22 cellular contexts compared by ENCODE assay signal in genomic region chr21:17660862-17661261, GRCh38. TPM values are rescaled to one million over a fixed set of nuclear protein-coding genes. Genes with fewer than 3 reads are reported as not detected.
DNase-seq lines count a peak whose midpoint lies in the region; ATAC-seq and TF ChIP-seq lines count a peak whose summit lies in the region.
"Had no signal": no experiment of that assay in that cellular context is flagged by ENCODE, and none has a peak within 500 bp of the region (broad histone marks: within the 10 kb centered on the region; RNA-seq: fewer than 3 reads in every experiment).

No MANE protein-coding gene starts in this region.

- no peak overlapping the region for H3K9ac ChIP-seq in neural progenitor cell

- no peak overlapping the region for H3K4me2 ChIP-seq in neural progenitor cell

- H3K36me3 ChIP-seq in body of pancreas (replicated peaks in 1 of 2; ENCODE audit: insufficient read depth in 1 of 2, low read depth in 2 of 2) = no peaks in the 10 kb centered on the region
- H3K36me3 ChIP-seq in upper lobe of right lung = no peaks in the 10 kb centered on the region
- H3K36me3 ChIP-seq in neural progenitor cell = no peaks in the 10 kb centered on the region
- H3K36me3 ChIP-seq: adrenal gland, spleen, stomach had no signal

- WGBS in body of pancreas, 2 donors = 49 to 65% methylated on average over 6 of the region's 6 CpGs

- TF ChIP-seq CTCF in body of pancreas (IDR thresholded peaks at IDR 0.05) (no peak), upper lobe of right lung (IDR thresholded peaks at IDR 0.05) (no peak), neural progenitor cell (IDR thresholded peaks at IDR 0.05) (no peak)

- no peaks in the 10 kb centered on the region for H3F3A ChIP-seq in neural progenitor cell (ENCODE audit: low read depth)

- no peak overlapping the region for H3K27ac Mint-ChIP-seq in neural progenitor cell
- H3K27ac Mint-ChIP-seq: activated B cell treated with CpG ODN at 0.5 μM for 24 hours; activated CD4-positive, alpha-beta memory T cell treated with anti-CD3 and anti-CD28 coated beads for 36 hours; nephron progenitor cell had no signal

- no peak overlapping the region for H2AFZ ChIP-seq in neural progenitor cell (replicated peaks)

- peak; percentile 30 for DNase-seq in NCI-H187 (lab: John Stamatoyannopoulos, UW)
- DNase-seq in NCI-H187 treated with DMSO at 0.1 percent for 48 hours (lab: John Stamatoyannopoulos, UW) = no peak
- DNase-seq in body of pancreas = peak; percentile 16 to 60 (median 46)
- peak; percentile 8 for DNase-seq in middle frontal gyrus (ENCODE audit: extremely low spot score, low spot score)
- no peak for DNase-seq in upper lobe of right lung
- no peak for DNase-seq in A172 (ENCODE audit: low spot score)
- DNase-seq in neural progenitor cell (ENCODE audit: low spot score) = no peak
- DNase-seq in posterior vena cava (ENCODE audit: low spot score) = no peak
- DNase-seq: 8988T; activated B cell treated with CpG ODN at 0.5 μM for 24 hours; activated CD4-positive, alpha-beta memory T cell treated with anti-CD3 and anti-CD28 coated beads for 36 hours; activated gamma-delta T cell treated with Interleukin-2 at 50 U/mL for 16 hours; activated T-cell treated with anti-CD3 and anti-CD28 coated beads for 4 hours; central memory CD4-positive, alpha-beta T cell; foreskin fibroblast; nephron progenitor cell; spleen; stimulated activated CD4-positive, alpha-beta T cell treated with anti-CD3 and anti-CD28 coated beads, Interleukin-4, amount 100 ng/mL, for 4 hours; stomach had no signal

- H3K36me3 Mint-ChIP-seq in neural progenitor cell = no peaks in the 10 kb centered on the region
- H3K36me3 Mint-ChIP-seq: activated CD4-positive, alpha-beta memory T cell treated with anti-CD3 and anti-CD28 coated beads for 36 hours had no signal

- no peaks in the 10 kb centered on the region for H3K79me2 ChIP-seq in neural progenitor cell (ENCODE audit: low read depth)

- TF ChIP-seq POLR2A in body of pancreas (IDR thresholded peaks at IDR 0.05) = no peak

- H3K27ac ChIP-seq in body of pancreas = no peak overlapping the region
- peak overlapping the region; percentile 20 for H3K27ac ChIP-seq in upper lobe of right lung
- no peak overlapping the region for H3K27ac ChIP-seq in neural progenitor cell
- H3K27ac ChIP-seq: adrenal gland, SK-N-MC, spleen, stomach had no signal

- peaks cover 16% of the 10 kb centered on the region for H3K4me1 Mint-ChIP-seq in neural progenitor cell
- H3K4me1 Mint-ChIP-seq: activated B cell treated with CpG ODN at 0.5 μM for 24 hours had no signal

- H3K27me3 ChIP-seq in body of pancreas (no peaks in the 10 kb centered on the region), upper lobe of right lung (no peaks in the 10 kb centered on the region), neural progenitor cell (no peaks in the 10 kb centered on the region)
- H3K27me3 ChIP-seq: adrenal gland had no signal

- H4K20me1 ChIP-seq in neural progenitor cell (ENCODE audit: low read depth) = no peaks in the 10 kb centered on the region

- H3K4me1 ChIP-seq in body of pancreas = no peaks in the 10 kb centered on the region
- no peaks in the 10 kb centered on the region for H3K4me1 ChIP-seq in upper lobe of right lung
- no peaks in the 10 kb centered on the region for H3K4me1 ChIP-seq in neural progenitor cell
- H3K4me1 ChIP-seq: adrenal gland, spleen, stomach had no signal

- intact Hi-C loops in body of pancreas (cut with DNase I) (no loop called here), upper lobe of right lung (cut with DNase I) (no loop called here), posterior vena cava (cut with DNase I) (no loop called here)

- H3K4me3 Mint-ChIP-seq in neural progenitor cell = no peak overlapping the region
- H3K4me3 Mint-ChIP-seq: activated B cell treated with CpG ODN at 0.5 μM for 24 hours; activated CD4-positive, alpha-beta memory T cell treated with anti-CD3 and anti-CD28 coated beads for 36 hours; nephron progenitor cell had no signal

- H3K9me3 Mint-ChIP-seq in neural progenitor cell = peaks cover 3% of the 10 kb centered on the region
- H3K9me3 Mint-ChIP-seq: activated B cell treated with CpG ODN at 0.5 μM for 24 hours; activated CD4-positive, alpha-beta memory T cell treated with anti-CD3 and anti-CD28 coated beads for 36 hours; nephron progenitor cell had no signal

- ATAC-seq in body of pancreas (peak; percentile 27), upper lobe of right lung (peak; percentile 77)
- ATAC-seq: HCT116 had no signal

- H3K9me3 ChIP-seq in body of pancreas (no peaks in the 10 kb centered on the region), upper lobe of right lung (no peaks in the 10 kb centered on the region), neural progenitor cell (ENCODE audit: low read depth) (no peaks in the 10 kb centered on the region)
- H3K9me3 ChIP-seq: adrenal gland, spleen, stomach had no signal

- H3K4me3 ChIP-seq in body of pancreas (no peak overlapping the region), upper lobe of right lung (no peak overlapping the region), neural progenitor cell (no peak overlapping the region)
- H3K4me3 ChIP-seq: adrenal gland, SK-N-MC, spleen, stomach had no signal

- peaks cover 2% of the 10 kb centered on the region for H3K27me3 Mint-ChIP-seq in neural progenitor cell (ENCODE audit: insufficient read depth, low read depth)

RNA-seq across cellular contexts. Expression of gene BTG3, which starts 48.2 kb away (rescaled TPM):
- total RNA-seq in body of pancreas (10 to 100 TPM; 16.6 to 55.4 TPM), upper lobe of right lung (61.3 TPM), neural progenitor cell (ENCODE audit: low replicate concordance) (39.2 and 44.7 TPM in 2 replicates), posterior vena cava (10 to 100 TPM; 19.1 to 27.0 TPM)
- total RNA-seq in A172 (2014; rRNA removed; shearing (Covaris generic)) = 41.8 and 58.7 TPM in 2 replicates

Comparison
In these comparisons a context has a peak if more than half of its experiments do, and no peak if none do; other contexts are left out.
1. DNase-seq: peak in NCI-H187 (2 of 2), body of pancreas (4 of 4) and middle frontal gyrus (single experiment); none in NCI-H187 treated with DMSO at 0.1 percent for 48 hours (single experiment), upper lobe of right lung (single experiment), A172 (single experiment), neural progenitor cell (single experiment) and posterior vena cava (single experiment).